Comparison of ENCODE assay signal across 29 cellular contexts in genomic region chr17:47739150-47739549, GRCh38. TPM values are rescaled to one million over a fixed set of nuclear protein-coding genes. Genes with fewer than 3 reads are reported as not detected.
A peak's percentile ranks its signal among the peaks of the same experiment; 100 is the strongest.
DNase-seq lines count a peak whose midpoint lies in the region; ATAC-seq and TF ChIP-seq lines count a peak whose summit lies in the region.
"Had no signal": no experiment of that assay in that cellular context is flagged by ENCODE, and none has a peak within 500 bp of the region (broad histone marks: within the 10 kb centered on the region; RNA-seq: fewer than 3 reads in every experiment).

No MANE protein-coding gene starts in this region.

- no peaks in the 10 kb centered on the region for H3K27me3 ChIP-seq in CD4-positive, alpha-beta memory T cell (ENCODE audit: insufficient read depth, low read length)
- H3K27me3 ChIP-seq in sigmoid colon = peaks cover 0 to 44% (median 17%) of the 10 kb centered on the region in 3 donors

- no peak overlapping the region for H3K27ac ChIP-seq in CD4-positive, alpha-beta memory T cell (ENCODE audit: low read depth, low read length)
- H3K27ac ChIP-seq in sigmoid colon = no peak overlapping the region
- H3K27ac ChIP-seq: 22Rv1, gastrocnemius medialis, left lung, SJSA1, upper lobe of left lung had no signal

- intact Hi-C loops in activated CD4-positive, alpha-beta T cell treated with anti-CD3 and anti-CD28 coated beads for 36 hours (cut with DNase I, micrococcal nuclease) = loop anchor here in 1 of 2 experiments (5.0 kb wide), 1 partner anchor 63 kb away; no protein-coding TSS in a partner anchor
- intact Hi-C loops in CD4-positive, alpha-beta memory T cell (cut with micrococcal nuclease) = no loop called here
- intact Hi-C loops in sigmoid colon (cut with DNase I) = no loop called here

- no peaks in the 10 kb centered on the region for H3K36me3 ChIP-seq in CD4-positive, alpha-beta memory T cell (ENCODE audit: insufficient read depth, low read length)
- H3K36me3 ChIP-seq in sigmoid colon = no peaks in the 10 kb centered on the region
- H3K36me3 ChIP-seq: gastrocnemius medialis, left lung, SJSA1, upper lobe of left lung had no signal

- H3K9me3 ChIP-seq in CD4-positive, alpha-beta memory T cell (ENCODE audit: control insufficient read depth in 1 of 2, low read length in 2 of 2) = no peaks in the 10 kb centered on the region
- no peaks in the 10 kb centered on the region for H3K9me3 ChIP-seq in sigmoid colon
- H3K9me3 ChIP-seq: gastrocnemius medialis, left lung, SJSA1, upper lobe of left lung had no signal

- H3K4me1 ChIP-seq in CD4-positive, alpha-beta memory T cell (ENCODE audit: insufficient read depth, low read length) = peaks cover 53% of the 10 kb centered on the region
- peaks cover 0 to 1% (median under 1%) of the 10 kb centered on the region in 4 donors for H3K4me1 ChIP-seq in sigmoid colon
- H3K4me1 ChIP-seq: gastrocnemius medialis, left lung, SJSA1 had no signal

- POLR2A ChIA-PET in activated CD4-positive, alpha-beta T cell treated with anti-CD3 and anti-CD28 coated beads for 36 hours (lab: Charles Lee) = no interaction called here
- POLR2A ChIA-PET in activated CD4-positive, alpha-beta T cell treated with anti-CD3 and anti-CD28 coated beads, Interleukin-2, amount 10 ng/mL, durations not matched to agents 7 days and 5 days (lab: Charles Lee) = no interaction called here
- POLR2A ChIA-PET in CD4-positive, alpha-beta memory T cell (lab: Charles Lee; ENCODE audit: partially characterized antibody) = interaction anchor here (0.8 kb wide), 1 partner anchor 17 kb away, joined by 3 read pairs; no protein-coding TSS in a partner anchor

- peaks cover 83% of the 10 kb centered on the region for H3K36me3 Mint-ChIP-seq in activated CD4-positive, alpha-beta T cell treated with anti-CD3 and anti-CD28 coated beads for 36 hours (ENCODE audit: low read depth)
- peaks cover 2% of the 10 kb centered on the region for H3K36me3 Mint-ChIP-seq in activated CD4-positive, alpha-beta T cell treated with anti-CD3 and anti-CD28 coated beads, Interleukin-2, amount 10 ng/mL, durations not matched to agents 7 days and 5 days (ENCODE audit: low read depth)
- H3K36me3 Mint-ChIP-seq in CD4-positive, alpha-beta memory T cell = peaks cover 0 to 15% of the 10 kb centered on the region in 2 donors
- H3K36me3 Mint-ChIP-seq: naive B cell, T-cell had no signal

- DNase-seq in activated CD4-positive, alpha-beta T cell treated with anti-CD3 and anti-CD28 coated beads for 36 hours = no peak
- no peak for DNase-seq in activated CD4-positive, alpha-beta T cell treated with anti-CD3 and anti-CD28 coated beads, Interleukin-2, amount 10 ng/mL, durations not matched to agents 7 days and 5 days
- no peak for DNase-seq in CD4-positive, alpha-beta memory T cell
- DNase-seq in hepatic stellate cell (ENCODE audit: low spot score) (peak; percentile 2), sigmoid colon (peak; percentile 22), EL (no peak)
- DNase-seq: dermis blood vessel endothelial cell; gastrocnemius medialis; hippocampal formation; Karpas-422; left lung; naive B cell; NCI-H1436; NCI-H446; NCI-H774; nucleus accumbens; stimulated activated CD4-positive, alpha-beta T cell treated with anti-CD3 and anti-CD28 coated beads, Interleukin-1b, Interleukin-23, amount 100 ng/mL, for 48 hours; stimulated activated CD8-positive, alpha-beta memory T cell treated with anti-CD3 and anti-CD28 coated beads, Interleukin-4, amount 100 ng/mL, for 48 hours; T-cell; upper lobe of left lung had no signal

- H3K27ac Mint-ChIP-seq in activated CD4-positive, alpha-beta T cell treated with anti-CD3 and anti-CD28 coated beads for 36 hours = peak overlapping the region; percentile 15
- H3K27ac Mint-ChIP-seq in activated CD4-positive, alpha-beta T cell treated with anti-CD3 and anti-CD28 coated beads, Interleukin-2, amount 10 ng/mL, durations not matched to agents 7 days and 5 days = no peak overlapping the region
- H3K27ac Mint-ChIP-seq in CD4-positive, alpha-beta memory T cell = peak overlapping the region in 4 of 7 donors; percentile 22 to 70 (median 46)

- no peak for TF ChIP-seq POLR2A in sigmoid colon (IDR thresholded peaks at IDR 0.05)

- peaks cover 58% of the 10 kb centered on the region for H3K4me1 Mint-ChIP-seq in activated CD4-positive, alpha-beta T cell treated with anti-CD3 and anti-CD28 coated beads for 36 hours
- H3K4me1 Mint-ChIP-seq in activated CD4-positive, alpha-beta T cell treated with anti-CD3 and anti-CD28 coated beads, Interleukin-2, amount 10 ng/mL, durations not matched to agents 7 days and 5 days = peaks cover 64% of the 10 kb centered on the region
- peaks cover 34 to 73% (median 52%) of the 10 kb centered on the region in 4 donors for H3K4me1 Mint-ChIP-seq in CD4-positive, alpha-beta memory T cell

- ATAC-seq in activated CD4-positive, alpha-beta T cell treated with anti-CD3 and anti-CD28 coated beads for 36 hours = no peak
- ATAC-seq in HG03565 (IDR thresholded peaks at IDR 0.05; ENCODE audit: unreplicated experiment) (no peak), SK-N-SH treated with all-trans-retinoic acid at 6 μM for 48 hours (no peak)
- ATAC-seq: activated CD4-positive, CD25-positive, alpha-beta regulatory T cell treated with anti-CD3 and anti-CD28 coated beads, Interleukin-2, amount 50 U/mL, for 24 hours; gastrocnemius medialis; HepG2; left lung; T-cell had no signal

- 80 to 84% methylated on average over 8 of the region's 8 CpGs for WGBS in sigmoid colon, 2 donors

- H3K9me3 Mint-ChIP-seq in activated CD4-positive, alpha-beta T cell treated with anti-CD3 and anti-CD28 coated beads for 36 hours (ENCODE audit: low read depth) = no peaks in the 10 kb centered on the region
- no peaks in the 10 kb centered on the region for H3K9me3 Mint-ChIP-seq in activated CD4-positive, alpha-beta T cell treated with anti-CD3 and anti-CD28 coated beads, Interleukin-2, amount 10 ng/mL, durations not matched to agents 7 days and 5 days
- no peaks in the 10 kb centered on the region for H3K9me3 Mint-ChIP-seq in CD4-positive, alpha-beta memory T cell
- H3K9me3 Mint-ChIP-seq: T-cell had no signal

- H3K27me3 Mint-ChIP-seq in activated CD4-positive, alpha-beta T cell treated with anti-CD3 and anti-CD28 coated beads for 36 hours = no peaks in the 10 kb centered on the region
- H3K27me3 Mint-ChIP-seq in activated CD4-positive, alpha-beta T cell treated with anti-CD3 and anti-CD28 coated beads, Interleukin-2, amount 10 ng/mL, durations not matched to agents 7 days and 5 days = no peaks in the 10 kb centered on the region
- H3K27me3 Mint-ChIP-seq in CD4-positive, alpha-beta memory T cell = no peaks in the 10 kb centered on the region

- no peak for TF ChIP-seq CTCF in sigmoid colon (IDR thresholded peaks at IDR 0.05)

- TF ChIP-seq EP300 in sigmoid colon (IDR thresholded peaks at IDR 0.05) = no peak

- peak overlapping the region; percentile 12 for H3K4me3 Mint-ChIP-seq in activated CD4-positive, alpha-beta T cell treated with anti-CD3 and anti-CD28 coated beads for 36 hours
- no peak overlapping the region for H3K4me3 Mint-ChIP-seq in activated CD4-positive, alpha-beta T cell treated with anti-CD3 and anti-CD28 coated beads, Interleukin-2, amount 10 ng/mL, durations not matched to agents 7 days and 5 days
- H3K4me3 Mint-ChIP-seq in CD4-positive, alpha-beta memory T cell = peak overlapping the region in 2 of 8 donors; percentile 20 to 54
- H3K4me3 Mint-ChIP-seq: naive B cell had no signal

- H3K4me3 ChIP-seq in CD4-positive, alpha-beta memory T cell (ENCODE audit: low read length in 2 of 2) = no peak overlapping the region
- H3K4me3 ChIP-seq in sigmoid colon = no peak overlapping the region
- H3K4me3 ChIP-seq: gastrocnemius medialis, left lung, SJSA1, upper lobe of left lung had no signal

- CTCF ChIA-PET in activated CD4-positive, alpha-beta T cell treated with anti-CD3 and anti-CD28 coated beads for 36 hours (lab: Charles Lee) = interaction anchor here (0.7 to 0.8 kb wide), 2 partner anchors 15 to 65 kb away, joined by 3 to 4 read pairs; no protein-coding TSS in a partner anchor
- CTCF ChIA-PET in activated CD4-positive, alpha-beta T cell treated with anti-CD3 and anti-CD28 coated beads, Interleukin-2, amount 10 ng/mL, durations not matched to agents 7 days and 5 days (lab: Charles Lee) = interaction anchor here (1.3 to 1.5 kb wide), 3 partner anchors 47 to 93 kb away, joined by 3 to 4 read pairs (median 4); no protein-coding TSS in a partner anchor
- CTCF ChIA-PET in CD4-positive, alpha-beta memory T cell (lab: Charles Lee; ENCODE audit: partially characterized antibody) = interaction anchor here (2.3 to 8.4 kb wide), 3 partner anchors 11 to 40 kb away, joined by 9 to 92 read pairs (median 11); no protein-coding TSS in a partner anchor

TF ChIP-seq in SK-N-SH treated with all-trans-retinoic acid at 6 μM for 48 hours, 23 proteins besides CTCF, POLR2A, EP300 and RAD21 (continues in another document):
- no peak for TF ChIP-seq ISL1 (CRISPR knock-in tag; IDR thresholded peaks at IDR 0.05)
- no peak for TF ChIP-seq ARNTL (CRISPR knock-in tag; IDR thresholded peaks at IDR 0.05; ENCODE audit: borderline replicate concordance, low read depth)
- TF ChIP-seq PPARA (CRISPR knock-in tag; IDR thresholded peaks at IDR 0.05; ENCODE audit: borderline replicate concordance) = no peak
- TF ChIP-seq TCF4 (CRISPR knock-in tag; IDR thresholded peaks at IDR 0.05; ENCODE audit: borderline replicate concordance) = no peak

RNA-seq across cellular contexts. Expression of gene TBX21, which starts 6.1 kb away (rescaled TPM):
- 10 to 100 TPM; 73.4 to 76.8 TPM for total RNA-seq in activated CD4-positive, alpha-beta T cell treated with anti-CD3 and anti-CD28 coated beads for 36 hours
- total RNA-seq in activated CD4-positive, alpha-beta T cell treated with anti-CD3 and anti-CD28 coated beads, Interleukin-2, amount 10 ng/mL, durations not matched to agents 7 days and 5 days = 10 to 100 TPM; 13.8 to 16.0 TPM
- 10 to 100 TPM; 15.8 to 17.9 TPM for total RNA-seq in CD4-positive, alpha-beta memory T cell
- 10 to 100 TPM in 1 of 2 donors, 1 to 10 TPM in 1; 6.8 to 11.5 TPM for polyA plus RNA-seq in CD4-positive, alpha-beta memory T cell
- under 1 TPM in 2 of 4 donors, not detected in 2; 0.36 to 0.41 TPM for total RNA-seq in sigmoid colon
- 1 to 10 TPM in 1 of 3 donors, under 1 TPM in 2; under 0.01 to 1.2 (median 0.23) TPM for polyA plus RNA-seq in sigmoid colon
- total RNA-seq: dermis blood vessel endothelial cell, H1, HepG2, RPMI7951, SJSA1, skeletal muscle tissue had no signal
- polyA plus RNA-seq: H1, HepG2 had no signal

RNA-seq across cellular contexts. Expression of gene TBKBP1, which starts 45.2 kb away (rescaled TPM):
- total RNA-seq in activated CD4-positive, alpha-beta T cell treated with anti-CD3 and anti-CD28 coated beads for 36 hours = 10 to 100 TPM; 21.8 to 23.1 TPM
- 1 to 10 TPM; 2.5 to 3.0 TPM for total RNA-seq in activated CD4-positive, alpha-beta T cell treated with anti-CD3 and anti-CD28 coated beads, Interleukin-2, amount 10 ng/mL, durations not matched to agents 7 days and 5 days
- total RNA-seq in CD4-positive, alpha-beta memory T cell = 1 to 10 TPM; 6.7 to 7.4 TPM
- polyA plus RNA-seq in CD4-positive, alpha-beta memory T cell = under 1 TPM; 0.49 to 0.68 TPM
- 10 to 100 TPM in 2 of 4 donors, 1 to 10 TPM in 2; 7.8 to 25.5 (median 11.2) TPM for total RNA-seq in sigmoid colon
- 1 to 10 TPM; 3.5 to 4.6 (median 4.2) TPM for polyA plus RNA-seq in sigmoid colon

Comparison
In these comparisons a context has a peak if more than half of its experiments do, and no peak if none do; other contexts are left out.
1. DNase-seq: peak in hepatic stellate cell (single experiment) and sigmoid colon (single experiment); none in activated CD4-positive, alpha-beta T cell treated with anti-CD3 and anti-CD28 coated beads for 36 hours (single experiment), activated CD4-positive, alpha-beta T cell treated with anti-CD3 and anti-CD28 coated beads, Interleukin-2, amount 10 ng/mL, durations not matched to agents 7 days and 5 days (single experiment), CD4-positive, alpha-beta memory T cell (0 of 5) and EL (single experiment).
2. RNA of gene TBX21, which starts 6.1 kb away (total RNA-seq): 73.4 to 76.8 TPM in activated CD4-positive, alpha-beta T cell treated with anti-CD3 and anti-CD28 coated beads for 36 hours, 15.8 to 17.9 TPM in CD4-positive, alpha-beta memory T cell and 13.8 to 16.0 TPM in activated CD4-positive, alpha-beta T cell treated with anti-CD3 and anti-CD28 coated beads, Interleukin-2, amount 10 ng/mL, durations not matched to agents 7 days and 5 days; 0.36 to 0.41 TPM in sigmoid colon; every median in the first group is over 10 times any median in the second.